Comparison of ENCODE assay signal across 15 cellular contexts in the genomic region with DNA sequence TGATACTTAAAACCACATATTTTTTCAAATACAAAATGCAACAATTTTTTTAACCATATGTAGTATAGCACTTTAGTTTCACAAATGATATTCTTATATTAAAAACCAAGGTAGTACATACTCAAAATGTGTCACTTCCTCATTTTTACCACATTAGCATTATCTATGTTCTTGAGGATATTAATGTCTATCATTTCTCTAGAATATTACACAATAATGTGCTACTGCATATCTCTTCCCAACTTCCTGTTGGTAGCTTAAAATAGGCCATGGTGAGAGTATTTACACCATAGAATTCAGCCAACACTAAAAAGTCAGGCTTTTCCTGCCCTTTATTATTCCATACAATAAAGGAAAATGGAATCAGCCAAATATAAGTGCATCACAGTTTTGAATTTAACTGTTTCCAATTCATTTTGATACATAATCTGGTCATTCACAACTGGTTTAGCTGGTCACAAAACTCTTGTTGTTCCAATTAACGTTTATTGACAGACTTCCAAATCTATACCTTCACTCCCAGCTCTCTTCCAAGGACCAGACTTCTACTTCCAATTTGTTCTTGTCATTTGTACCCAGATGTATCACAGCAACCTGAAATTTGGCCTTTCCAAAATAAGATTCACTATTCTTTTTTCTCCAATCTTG. TPM values are rescaled to one million over a fixed set of nuclear protein-coding genes. Genes with fewer than 3 reads are reported as not detected.
DNase-seq lines count a peak whose midpoint lies in the region; ATAC-seq lines count a peak whose summit lies in the region.
"Had no signal": no experiment of that assay in that cellular context is flagged by ENCODE, and none has a peak within 500 bp of the region (broad histone marks: within the 10 kb centered on the region; RNA-seq: fewer than 3 reads in every experiment).

No MANE protein-coding gene starts in this region.

- no peaks in the 10 kb centered on the region for H4K20me1 ChIP-seq in BLaER1 treated with 17β-estradiol and CSF1 and Interleukin-3, amounts not matched to agents 10 nM and 100 nM

- no peaks in the 10 kb centered on the region for H3K36me3 ChIP-seq in BLaER1 treated with 17β-estradiol and CSF1 and Interleukin-3, amounts not matched to agents 10 nM and 100 nM
- no peaks in the 10 kb centered on the region for H3K36me3 ChIP-seq in adipocyte (ENCODE audit: control insufficient read depth, insufficient read depth, low read length, severe bottlenecking)

- no peaks in the 10 kb centered on the region for H3K36me3 Mint-ChIP-seq in activated T-helper 1 cell treated with anti-CD3 and anti-CD28 coated beads, Interleukin-12 subunit alpha, Interleukin-12 subunit beta, Interleukin-2, Interleukin-4 antibody, amounts not matched to agents 30 ng/mL and 10 ng/mL and 1 ng/mL, durations not matched to agents 14 hours and 24 hours and 36 hours (ENCODE audit: low read depth)

- no peak overlapping the region for H3K4me3 Mint-ChIP-seq in activated T-helper 1 cell treated with anti-CD3 and anti-CD28 coated beads, Interleukin-12 subunit alpha, Interleukin-12 subunit beta, Interleukin-2, Interleukin-4 antibody, amounts not matched to agents 30 ng/mL and 10 ng/mL and 1 ng/mL, durations not matched to agents 14 hours and 24 hours and 36 hours
- H3K4me3 Mint-ChIP-seq: activated T-cell treated with anti-CD3 and anti-CD28 coated beads, Interleukin-2, amount 50 U/mL, for 4 hours had no signal

- peak overlapping the region in 8 of 11 experiments; percentile 28 to 75 (median 58); a peak in 14 of 22 replicates for H3K9ac ChIP-seq in BLaER1 treated with 17β-estradiol and CSF1 and Interleukin-3, amounts not matched to agents 10 nM and 100 nM
- no peak overlapping the region for H3K9ac ChIP-seq in adipocyte (ENCODE audit: low read length)

- H3K27ac Mint-ChIP-seq in activated T-helper 1 cell treated with anti-CD3 and anti-CD28 coated beads, Interleukin-12 subunit alpha, Interleukin-12 subunit beta, Interleukin-2, Interleukin-4 antibody, amounts not matched to agents 30 ng/mL and 10 ng/mL and 1 ng/mL, durations not matched to agents 14 hours and 24 hours and 36 hours, result no peak overlapping the region

- intact Hi-C loops in activated T-helper 1 cell treated with anti-CD3 and anti-CD28 coated beads, Interleukin-12 subunit alpha, Interleukin-12 subunit beta, Interleukin-2, Interleukin-4 antibody, amounts not matched to agents 30 ng/mL and 10 ng/mL and 1 ng/mL, durations not matched to agents 14 hours and 24 hours and 36 hours (cut with micrococcal nuclease), result no loop called here

- peak overlapping the region in 5 of 10 experiments; percentile 14 to 34 (median 30); a peak in 5 of 20 replicates for H3K4me3 ChIP-seq in BLaER1 treated with 17β-estradiol and CSF1 and Interleukin-3, amounts not matched to agents 10 nM and 100 nM
- peak overlapping the region; percentile 18 for H3K4me3 ChIP-seq in adipocyte (ENCODE audit: low read length)

- no peaks in the 10 kb centered on the region for H3K4me1 Mint-ChIP-seq in activated T-helper 1 cell treated with anti-CD3 and anti-CD28 coated beads, Interleukin-12 subunit alpha, Interleukin-12 subunit beta, Interleukin-2, Interleukin-4 antibody, amounts not matched to agents 30 ng/mL and 10 ng/mL and 1 ng/mL, durations not matched to agents 14 hours and 24 hours and 36 hours (ENCODE audit: low read depth)

- peaks cover 4% of the 10 kb centered on the region for H3K27me3 Mint-ChIP-seq in activated T-helper 1 cell treated with anti-CD3 and anti-CD28 coated beads, Interleukin-12 subunit alpha, Interleukin-12 subunit beta, Interleukin-2, Interleukin-4 antibody, amounts not matched to agents 30 ng/mL and 10 ng/mL and 1 ng/mL, durations not matched to agents 14 hours and 24 hours and 36 hours (ENCODE audit: insufficient read depth)

- H3K9me3 ChIP-seq in BLaER1 treated with 17β-estradiol and CSF1 and Interleukin-3, amounts not matched to agents 10 nM and 100 nM (replicated peaks in 1 of 11), result peaks cover 0 to 11% (median 6%) of the 10 kb centered on the region in 11 experiments; a peak in 6 of 22 replicates
- H3K9me3 ChIP-seq in adipocyte (ENCODE audit: control insufficient read depth, low read length), result no peaks in the 10 kb centered on the region

- no peaks in the 10 kb centered on the region for H3K9me3 Mint-ChIP-seq in activated T-helper 1 cell treated with anti-CD3 and anti-CD28 coated beads, Interleukin-12 subunit alpha, Interleukin-12 subunit beta, Interleukin-2, Interleukin-4 antibody, amounts not matched to agents 30 ng/mL and 10 ng/mL and 1 ng/mL, durations not matched to agents 14 hours and 24 hours and 36 hours
- H3K9me3 Mint-ChIP-seq: activated T-cell treated with anti-CD3 and anti-CD28 coated beads, Interleukin-2, amount 50 U/mL, for 4 hours had no signal

- peak overlapping the region in 10 of 11 experiments; percentile 48 to 92 (median 84); a peak in 19 of 22 replicates for H3K27ac ChIP-seq in BLaER1 treated with 17β-estradiol and CSF1 and Interleukin-3, amounts not matched to agents 10 nM and 100 nM

- peaks cover 37 to 79% (median 59%) of the 10 kb centered on the region in 10 experiments for H3K4me1 ChIP-seq in BLaER1 treated with 17β-estradiol and CSF1 and Interleukin-3, amounts not matched to agents 10 nM and 100 nM
- peaks cover 36% of the 10 kb centered on the region for H3K4me1 ChIP-seq in adipocyte (ENCODE audit: control insufficient read depth, insufficient read depth, low read length)

- H3K4me2 ChIP-seq in BLaER1 treated with 17β-estradiol and CSF1 and Interleukin-3, amounts not matched to agents 10 nM and 100 nM, result peak overlapping the region; percentile 14 to 92 (median 70)

- DNase-seq in LHCN-M2 (ENCODE audit: low read depth) (peak; percentile 78), adipocyte (ENCODE audit: low read depth) (no peak), iris pigment epithelial cell (ENCODE audit: low read depth) (peak; percentile 73), GM03348 (ENCODE audit: low spot score) (no peak)
- no peak for DNase-seq in activated T-helper 1 cell treated with anti-CD3 and anti-CD28 coated beads, Interleukin-12 subunit alpha, Interleukin-12 subunit beta, Interleukin-2, Interleukin-4 antibody, amounts not matched to agents 30 ng/mL and 10 ng/mL and 1 ng/mL, durations not matched to agents 14 hours and 24 hours and 36 hours (ENCODE audit: low spot score)
- DNase-seq: activated T-cell treated with anti-CD3 and anti-CD28 coated beads, Interleukin-2, amount 50 U/mL, for 4 hours; DND-41; midbrain; NCI-H146; NCI-H510A treated with DMSO at 0.1 percent for 48 hours; stimulated activated CD4-positive, alpha-beta T cell treated with anti-CD3 and anti-CD28 coated beads, Interleukin-1b, Interleukin-23, amount 100 ng/mL, for 48 hours had no signal

- H3K27me3 ChIP-seq in BLaER1 treated with 17β-estradiol and CSF1 and Interleukin-3, amounts not matched to agents 10 nM and 100 nM, result no peaks in the 10 kb centered on the region
- no peaks in the 10 kb centered on the region for H3K27me3 ChIP-seq in adipocyte (replicated peaks; ENCODE audit: control insufficient read depth, insufficient read depth, low read length)

- no peak for ATAC-seq in GM18873 (IDR thresholded peaks at IDR 0.05; ENCODE audit: low FRiP score, unreplicated experiment)
- ATAC-seq in GM21367 (IDR thresholded peaks at IDR 0.05; ENCODE audit: unreplicated experiment), result no peak
- ATAC-seq: activated CD4-positive, CD25-positive, alpha-beta regulatory T cell treated with anti-CD3 and anti-CD28 coated beads, Interleukin-2, amount 50 U/mL, for 24 hours; activated T-cell treated with anti-CD3 and anti-CD28 coated beads, Interleukin-2, amount 50 U/mL, for 4 hours had no signal

RNA-seq across cellular contexts. Expression of a gene that starts 20.0 kb away (rescaled TPM):
- total RNA-seq in LHCN-M2 (2014; rRNA removed), result 1,139 and 1,308 TPM in 2 replicates
- polyA plus RNA-seq in LHCN-M2 (2012), result 473 TPM
- 0.17 TPM in 1 of 2 replicates, not detected in the other for total RNA-seq in activated T-helper 1 cell treated with anti-CD3 and anti-CD28 coated beads, Interleukin-12 subunit alpha, Interleukin-12 subunit beta, Interleukin-2, Interleukin-4 antibody, amounts not matched to agents 30 ng/mL and 10 ng/mL and 1 ng/mL, durations not matched to agents 14 hours and 24 hours and 36 hours

Comparison
In these comparisons a context has a peak if more than half of its experiments do, and no peak if none do; other contexts are left out.
1. DNase-seq: peak in LHCN-M2 (single experiment) and iris pigment epithelial cell (single experiment); none in adipocyte (single experiment), GM03348 (single experiment) and activated T-helper 1 cell treated with anti-CD3 and anti-CD28 coated beads, Interleukin-12 subunit alpha, Interleukin-12 subunit beta, Interleukin-2, Interleukin-4 antibody, amounts not matched to agents 30 ng/mL and 10 ng/mL and 1 ng/mL, durations not matched to agents 14 hours and 24 hours and 36 hours (single experiment).
2. RNA of a gene that starts 20.0 kb away (total RNA-seq): 1,139 to 1,308 TPM in LHCN-M2; 0.17 TPM in activated T-helper 1 cell treated with anti-CD3 and anti-CD28 coated beads, Interleukin-12 subunit alpha, Interleukin-12 subunit beta, Interleukin-2, Interleukin-4 antibody, amounts not matched to agents 30 ng/mL and 10 ng/mL and 1 ng/mL, durations not matched to agents 14 hours and 24 hours and 36 hours; every median in the first group is over 100 times any median in the second.